8 cellular contexts compared by ENCODE assay signal in genomic region chr1:45493116-45493697, GRCh38.
A peak's percentile ranks its signal among the peaks of the same experiment; 100 is the strongest.
DNase-seq lines count a peak whose midpoint lies in the region; ATAC-seq, FAIRE-seq and TF ChIP-seq lines count a peak whose summit lies in the region.

No MANE protein-coding gene starts in this region.

- ATAC-seq in GM19351 (IDR thresholded peaks at IDR 0.05; ENCODE audit: unreplicated experiment) (no peak), HG03095 (IDR thresholded peaks at IDR 0.05; ENCODE audit: unreplicated experiment) (no peak)

- intact Hi-C loops in head of caudate nucleus (cut with DNase I) = loop anchor here (2.0 to 10.0 kb wide), 3 partner anchors 132 to 481 kb away; partner anchors contain the start of genes HECTD3, UROD and ZSWIM5

- no peaks in the 10 kb centered on the region for H3K9me3 ChIP-seq in OCI-LY3 (ENCODE audit: insufficient read depth, low read length)

- H3K4me1 ChIP-seq in OCI-LY3 (ENCODE audit: low read length) = peaks cover 17% of the 10 kb centered on the region

- no peak overlapping the region for H3K4me2 ChIP-seq in OCI-LY3 (ENCODE audit: low read length)

- H3K36me3 ChIP-seq in OCI-LY3 (replicated peaks; ENCODE audit: low read depth, low read length) = no peaks in the 10 kb centered on the region

- no peak overlapping the region for H3K9ac ChIP-seq in OCI-LY3 (ENCODE audit: low read length)

- H4K20me1 ChIP-seq in OCI-LY3 (ENCODE audit: insufficient read depth, low read length) = no peaks in the 10 kb centered on the region

- peak; percentile 64 for DNase-seq in DMS53 treated with DMSO at 0.1 percent for 48 hours (lab: John Stamatoyannopoulos, UW; ENCODE audit: unreplicated experiment)
- DNase-seq in HTR-8/SVneo (ENCODE audit: insufficient read length, low spot score) = peak; percentile 44
- DNase-seq in activated naive CD4-positive, alpha-beta T cell treated with anti-CD3 and anti-CD28 coated beads, Interleukin-2, amount 50 U/mL, for 16 hours = peak; percentile 44
- peak in 34 of 42 donors; percentile 45 to 89 (median 65) for DNase-seq in head of caudate nucleus
- peak; percentile 59 for DNase-seq in stimulated activated CD4-positive, alpha-beta T cell treated with anti-CD3 and anti-CD28 coated beads, Interleukin-15, amount 100 ng/mL, for 24 hours

- peaks cover 16% of the 10 kb centered on the region for H3K27me3 ChIP-seq in OCI-LY3 (ENCODE audit: low read depth, low read length)

- no peaks in the 10 kb centered on the region for H3K79me2 ChIP-seq in OCI-LY3 (ENCODE audit: low read length)

- H3K4me3 ChIP-seq in OCI-LY3 (ENCODE audit: low read length) = no peak overlapping the region

- peak; percentile 62 for TF ChIP-seq CTCF in OCI-LY3 (IDR thresholded peaks at IDR 0.05; ENCODE audit: low read depth, low read length)

- FAIRE-seq in HTR-8/SVneo (lab: Jason Lieb, UNC) = no peak

- H2AFZ ChIP-seq in OCI-LY3 (ENCODE audit: low read depth, low read length) = no peak overlapping the region

- no peak overlapping the region for H3K27ac ChIP-seq in OCI-LY3 (ENCODE audit: low read length)
